In genomic region chr16:1932050-1933028, GRCh38 we compare ENCODE assay signal across 13 cellular contexts. TPM values are rescaled to one million over a fixed set of nuclear protein-coding genes. Genes with fewer than 3 reads are reported as not detected.
DNase-seq lines count a peak whose midpoint lies in the region; FAIRE-seq and TF ChIP-seq lines count a peak whose summit lies in the region.
"Had no signal": no experiment of that assay in that cellular context is flagged by ENCODE, and none has a peak within 500 bp of the region (broad histone marks: within the 10 kb centered on the region; RNA-seq: fewer than 3 reads in every experiment).

No MANE protein-coding gene starts in this region.

- TF ChIP-seq CTCF in cardiac fibroblast (IDR thresholded peaks at IDR 0.05; ENCODE audit: low read depth, low read length): peak; percentile 6
- TF ChIP-seq CTCF in vagina (IDR thresholded peaks at IDR 0.05): no peak

- intact Hi-C loops in vagina (cut with DNase I): no loop called here

- H3K4me3 ChIP-seq in cardiac fibroblast (replicated peaks in 1 of 2; ENCODE audit: low read depth in 2 of 2, low read length in 2 of 2): no peak overlapping the region
- H3K4me3 ChIP-seq in vagina: no peak overlapping the region
- H3K4me3 ChIP-seq: gastroesophageal sphincter had no signal

- DNase-seq in NCI-H2171 (lab: John Stamatoyannopoulos, UW): peak; percentile 23
- DNase-seq in cardiac fibroblast (ENCODE audit: low read depth in 2 of 2): no peak
- peak; percentile 41 for DNase-seq in myocyte (ENCODE audit: low read depth)
- DNase-seq in vagina (ENCODE audit: extremely low spot score in 2 of 2): no peak
- no peak for DNase-seq in amygdala (lab: John Stamatoyannopoulos, UW)
- no peak for DNase-seq in iPS-NIHi7 (ENCODE audit: extremely low spot score)
- DNase-seq in NOMO-1 treated with dmso at 0.1 percent for 144 hours (lab: John Stamatoyannopoulos, UW; ENCODE audit: unreplicated experiment): no peak
- DNase-seq: activated CD8-positive, alpha-beta memory T cell treated with anti-CD3 and anti-CD28 coated beads for 24 hours; Kasumi-1; stimulated activated CD4-positive, alpha-beta T cell treated with anti-CD3 and anti-CD28 coated beads, Interleukin-2, amount 100 ng/mL, for 24 hours had no signal

- TF ChIP-seq POLR2A in vagina (IDR thresholded peaks at IDR 0.05): no peak

- peaks cover 20% of the 10 kb centered on the region for H3K4me1 ChIP-seq in vagina

- H3K27ac ChIP-seq in vagina: no peak overlapping the region
- H3K27ac ChIP-seq: gastroesophageal sphincter had no signal

- H3K27me3 ChIP-seq in vagina: no peaks in the 10 kb centered on the region

- FAIRE-seq in G401.6 (lab: Jason Lieb, UNC): peak; percentile 68

- no peaks in the 10 kb centered on the region for H3K36me3 ChIP-seq in vagina

- no peaks in the 10 kb centered on the region for H3K9me3 ChIP-seq in vagina
- H3K9me3 ChIP-seq: gastroesophageal sphincter had no signal

RNA-seq across cellular contexts. Expression of gene MSRB1, which starts 10.7 kb away (rescaled TPM):
- 23.2 and 26.8 TPM in 2 replicates for total RNA-seq in myocyte
- polyA plus RNA-seq in myocyte (2012): 31.7 TPM
- 53.0 TPM for total RNA-seq in vagina

RNA-seq across cellular contexts. Expression of gene HS3ST6, which starts 14.1 kb away (rescaled TPM):
- not detected in 2 replicates for total RNA-seq in myocyte
- polyA plus RNA-seq in myocyte (2012): not detected
- 4.4 TPM for total RNA-seq in vagina
- total RNA-seq: gastroesophageal sphincter, temporal lobe had no signal

RNA-seq across cellular contexts. Expression of gene RPL3L, which starts 22.1 kb away (rescaled TPM):
- total RNA-seq in myocyte (4.0 and 5.8 TPM in 2 replicates), vagina (not detected)
- polyA plus RNA-seq in myocyte (2012): 0.18 TPM
- total RNA-seq: gastroesophageal sphincter, temporal lobe had no signal

RNA-seq across cellular contexts. Expression of gene NDUFB10, which starts 27.0 kb away (rescaled TPM):
- 206 and 226 TPM in 2 replicates for total RNA-seq in myocyte
- polyA plus RNA-seq in myocyte (2012): 214 TPM
- total RNA-seq in vagina: 132 TPM

RNA-seq across cellular contexts. Expression of gene RPS2, which starts 32.3 kb away (rescaled TPM):
- 1,943 and 2,126 TPM in 2 replicates for total RNA-seq in myocyte
- polyA plus RNA-seq in myocyte (2012): 2,796 TPM
- 3,117 TPM for total RNA-seq in vagina

Comparison
In these comparisons a context has a peak if more than half of its experiments do, and no peak if none do; other contexts are left out.
1. DNase-seq: peak in NCI-H2171 (single experiment) and myocyte (single experiment); none in cardiac fibroblast (0 of 2), vagina (0 of 2), amygdala (0 of 56), iPS-NIHi7 (single experiment) and NOMO-1 treated with dmso at 0.1 percent for 144 hours (single experiment).